ENCODE assay signal across 24 cellular contexts in the genomic region with DNA sequence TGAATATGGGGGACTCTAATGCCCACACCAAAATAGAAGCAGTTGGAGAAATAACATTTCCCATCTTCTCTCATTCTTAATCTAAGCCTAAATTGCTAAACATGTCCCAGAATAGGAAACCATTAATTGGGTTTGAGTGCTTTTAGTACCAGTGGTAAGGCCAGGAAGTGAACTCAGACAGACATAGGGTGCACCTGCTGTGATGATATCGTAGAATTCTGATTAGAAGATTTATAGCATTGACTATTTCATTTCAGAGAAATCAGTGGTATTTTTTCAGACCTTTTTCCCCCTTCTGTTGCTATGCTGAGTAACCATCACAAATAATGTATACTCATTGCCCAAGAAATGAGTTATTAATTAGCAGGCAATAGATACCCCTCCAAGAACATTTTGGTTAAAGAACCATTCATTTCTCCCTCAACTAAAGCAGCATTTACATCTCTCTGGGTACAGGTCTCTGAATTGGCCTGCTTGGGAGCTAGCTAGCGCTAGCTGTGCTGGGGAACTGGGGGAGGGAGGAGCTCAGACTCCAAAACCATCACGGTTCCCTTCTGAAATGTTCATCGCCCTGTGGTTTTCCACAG. TPM values are rescaled to one million over a fixed set of nuclear protein-coding genes. Genes with fewer than 3 reads are reported as not detected.
DNase-seq lines count a peak whose midpoint lies in the region; ATAC-seq and TF ChIP-seq lines count a peak whose summit lies in the region.
"Had no signal": no experiment of that assay in that cellular context is flagged by ENCODE, and none has a peak within 500 bp of the region (broad histone marks: within the 10 kb centered on the region; RNA-seq: fewer than 3 reads in every experiment).

No MANE protein-coding gene starts in this region.

- H3K4me3 ChIP-seq in DOHH2 (ENCODE audit: low read length): no peak overlapping the region
- no peak overlapping the region for H3K4me3 ChIP-seq in neutrophil (ENCODE audit: low read depth in 1 of 2, low read length in 1 of 2)
- H3K4me3 ChIP-seq in colonic mucosa: no peak overlapping the region
- H3K4me3 ChIP-seq: dorsolateral prefrontal cortex, lower lobe of right lung, skin epidermis had no signal

- peaks cover 21% of the 10 kb centered on the region for H3K36me3 Mint-ChIP-seq in activated CD4-positive, alpha-beta T cell treated with anti-CD3 and anti-CD28 coated beads for 36 hours (ENCODE audit: low read depth)
- peaks cover 22% of the 10 kb centered on the region for H3K36me3 Mint-ChIP-seq in activated naive CD8-positive, alpha-beta T cell treated with anti-CD3 and anti-CD28 coated beads for 36 hours

- no peaks in the 10 kb centered on the region for H3K27me3 Mint-ChIP-seq in activated CD4-positive, alpha-beta T cell treated with anti-CD3 and anti-CD28 coated beads for 36 hours
- no peaks in the 10 kb centered on the region for H3K27me3 Mint-ChIP-seq in activated naive CD8-positive, alpha-beta T cell treated with anti-CD3 and anti-CD28 coated beads for 36 hours

- H4K20me1 ChIP-seq in DOHH2 (ENCODE audit: control insufficient read depth, insufficient read depth, low read depth, low read length): no peaks in the 10 kb centered on the region

- H3K27ac ChIP-seq in DOHH2 (ENCODE audit: low read depth, low read length): no peak overlapping the region
- peak overlapping the region; percentile 98 for H3K27ac ChIP-seq in neutrophil
- no peak overlapping the region for H3K27ac ChIP-seq in colonic mucosa
- H3K27ac ChIP-seq: dorsolateral prefrontal cortex, lower lobe of right lung, skin epidermis, WERI-Rb-1 had no signal

- H3F3A ChIP-seq in DOHH2 (ENCODE audit: control insufficient read depth, insufficient read depth): no peaks in the 10 kb centered on the region

- TF ChIP-seq CTCF in DOHH2 (IDR thresholded peaks at IDR 0.05; ENCODE audit: low read depth, low read length, poor library complexity, severe bottlenecking) (no peak), neutrophil (IDR thresholded peaks at IDR 0.05) (no peak), colonic mucosa (IDR thresholded peaks at IDR 0.05) (no peak)

- no peak for ATAC-seq in activated CD4-positive, alpha-beta T cell treated with anti-CD3 and anti-CD28 coated beads for 36 hours
- no peak for ATAC-seq in HG03135 (IDR thresholded peaks at IDR 0.05; ENCODE audit: unreplicated experiment)
- ATAC-seq: activated T-cell treated with anti-CD3 and anti-CD28 coated beads, Interleukin-2, amount 50 U/mL, for 4 hours; lower lobe of right lung had no signal

- peaks cover 88% of the 10 kb centered on the region for H3K4me1 Mint-ChIP-seq in activated CD4-positive, alpha-beta T cell treated with anti-CD3 and anti-CD28 coated beads for 36 hours
- H3K4me1 Mint-ChIP-seq in activated naive CD8-positive, alpha-beta T cell treated with anti-CD3 and anti-CD28 coated beads for 36 hours: peaks cover 83% of the 10 kb centered on the region

- H3K27ac Mint-ChIP-seq in activated CD4-positive, alpha-beta T cell treated with anti-CD3 and anti-CD28 coated beads for 36 hours: peak overlapping the region; percentile 48
- H3K27ac Mint-ChIP-seq in activated naive CD8-positive, alpha-beta T cell treated with anti-CD3 and anti-CD28 coated beads for 36 hours: peak overlapping the region; percentile 88

- 0 out of 2 replicates have a peak overlapping the region, but pooled peaks have one; percentile 4 for H3K4me2 ChIP-seq in DOHH2 (ENCODE audit: low read length)

- H3K9ac ChIP-seq in colonic mucosa (ENCODE audit: low read depth in 2 of 2, low read length in 2 of 2): no peak overlapping the region

- DNase-seq in activated CD4-positive, alpha-beta T cell treated with anti-CD3 and anti-CD28 coated beads for 36 hours: no peak
- DNase-seq in activated CD4-positive, alpha-beta T cell treated with anti-CD3 and anti-CD28 coated beads for 4 hours: no peak
- DNase-seq in activated naive CD8-positive, alpha-beta T cell treated with anti-CD3 and anti-CD28 coated beads for 36 hours: no peak
- no peak for DNase-seq in colonic mucosa
- DNase-seq in dermis blood vessel endothelial cell: no peak
- DNase-seq: 8988T; activated naive CD4-positive, alpha-beta T cell; activated T-cell treated with anti-CD3 and anti-CD28 coated beads, Interleukin-2, amount 50 U/mL, for 4 hours; AML-193; Calu3; caudate nucleus; dorsolateral prefrontal cortex; KBM-7; kidney; lower lobe of right lung; NCI-H146; NCI-H446 treated with DMSO at 0.1 percent for 48 hours; OCI-M1; T-helper 9 cell; WERI-Rb-1 had no signal

- H3K9me3 ChIP-seq in DOHH2 (ENCODE audit: control insufficient read depth, insufficient read depth, low read length): no peaks in the 10 kb centered on the region
- no peaks in the 10 kb centered on the region for H3K9me3 ChIP-seq in neutrophil
- H3K9me3 ChIP-seq in colonic mucosa: no peaks in the 10 kb centered on the region
- H3K9me3 ChIP-seq: lower lobe of right lung had no signal

- CTCF ChIA-PET in activated CD4-positive, alpha-beta T cell treated with anti-CD3 and anti-CD28 coated beads for 36 hours (lab: Charles Lee): interaction anchor here (0.9 to 11.1 kb wide), 4 partner anchors 25 to 522 kb away, joined by 3 to 89 read pairs (median 3); no protein-coding TSS in a partner anchor

- intact Hi-C loops in activated CD4-positive, alpha-beta T cell treated with anti-CD3 and anti-CD28 coated beads for 36 hours (cut with DNase I, micrococcal nuclease): no loop called here
- intact Hi-C loops in colonic mucosa (cut with DNase I): no loop called here

- peaks cover 26% of the 10 kb centered on the region for H3K79me2 ChIP-seq in DOHH2 (ENCODE audit: control insufficient read depth, low read length)

- H3K4me1 ChIP-seq in DOHH2 (ENCODE audit: control insufficient read depth, low read length) (peaks cover 57% of the 10 kb centered on the region), neutrophil (ENCODE audit: control insufficient read depth in 1 of 2, insufficient read depth in 1 of 2, low read depth in 1 of 2, low read length in 1 of 2) (peaks cover 67 to 72% of the 10 kb centered on the region in 2 experiments), colonic mucosa (peaks cover 18% of the 10 kb centered on the region)

- H3K9me2 ChIP-seq in DOHH2 (replicated peaks; ENCODE audit: control insufficient read depth, low read length): no peaks in the 10 kb centered on the region

- POLR2A ChIA-PET in activated CD4-positive, alpha-beta T cell treated with anti-CD3 and anti-CD28 coated beads for 36 hours (lab: Charles Lee): no interaction called here

- H3K4me3 Mint-ChIP-seq in activated CD4-positive, alpha-beta T cell treated with anti-CD3 and anti-CD28 coated beads for 36 hours: no peak overlapping the region
- H3K4me3 Mint-ChIP-seq in activated naive CD8-positive, alpha-beta T cell treated with anti-CD3 and anti-CD28 coated beads for 36 hours: no peak overlapping the region
- H3K4me3 Mint-ChIP-seq: activated T-cell treated with anti-CD3 and anti-CD28 coated beads, Interleukin-2, amount 50 U/mL, for 4 hours had no signal

- no peaks in the 10 kb centered on the region for H3K27me3 ChIP-seq in DOHH2 (ENCODE audit: control insufficient read depth, low read length)
- no peaks in the 10 kb centered on the region for H3K27me3 ChIP-seq in neutrophil
- no peaks in the 10 kb centered on the region for H3K27me3 ChIP-seq in colonic mucosa
- H3K27me3 ChIP-seq: dorsolateral prefrontal cortex had no signal

- no peaks in the 10 kb centered on the region for H3K9me3 Mint-ChIP-seq in activated CD4-positive, alpha-beta T cell treated with anti-CD3 and anti-CD28 coated beads for 36 hours (ENCODE audit: low read depth)
- H3K9me3 Mint-ChIP-seq in activated naive CD8-positive, alpha-beta T cell treated with anti-CD3 and anti-CD28 coated beads for 36 hours: no peaks in the 10 kb centered on the region
- H3K9me3 Mint-ChIP-seq: activated T-cell treated with anti-CD3 and anti-CD28 coated beads, Interleukin-2, amount 50 U/mL, for 4 hours had no signal

- H3K36me3 ChIP-seq in DOHH2 (ENCODE audit: control insufficient read depth, low read length): peaks cover 41% of the 10 kb centered on the region
- peaks cover 71% of the 10 kb centered on the region for H3K36me3 ChIP-seq in neutrophil
- no peaks in the 10 kb centered on the region for H3K36me3 ChIP-seq in colonic mucosa
- H3K36me3 ChIP-seq: WERI-Rb-1 had no signal

RNA-seq across cellular contexts. Expression of gene GLRX, which starts 7.3 kb away (rescaled TPM):
- 10 to 100 TPM; 21.0 to 31.5 TPM for total RNA-seq in activated CD4-positive, alpha-beta T cell treated with anti-CD3 and anti-CD28 coated beads for 36 hours
- total RNA-seq in activated naive CD8-positive, alpha-beta T cell treated with anti-CD3 and anti-CD28 coated beads for 36 hours: 10 to 100 TPM; 26.4 to 29.5 TPM
- total RNA-seq in colonic mucosa (10 to 100 TPM; 52.8 to 89.6 TPM), dermis blood vessel endothelial cell (18.3 and 26.0 TPM in 2 replicates)
